7 cellular contexts compared by ENCODE assay signal in the genomic region with DNA sequence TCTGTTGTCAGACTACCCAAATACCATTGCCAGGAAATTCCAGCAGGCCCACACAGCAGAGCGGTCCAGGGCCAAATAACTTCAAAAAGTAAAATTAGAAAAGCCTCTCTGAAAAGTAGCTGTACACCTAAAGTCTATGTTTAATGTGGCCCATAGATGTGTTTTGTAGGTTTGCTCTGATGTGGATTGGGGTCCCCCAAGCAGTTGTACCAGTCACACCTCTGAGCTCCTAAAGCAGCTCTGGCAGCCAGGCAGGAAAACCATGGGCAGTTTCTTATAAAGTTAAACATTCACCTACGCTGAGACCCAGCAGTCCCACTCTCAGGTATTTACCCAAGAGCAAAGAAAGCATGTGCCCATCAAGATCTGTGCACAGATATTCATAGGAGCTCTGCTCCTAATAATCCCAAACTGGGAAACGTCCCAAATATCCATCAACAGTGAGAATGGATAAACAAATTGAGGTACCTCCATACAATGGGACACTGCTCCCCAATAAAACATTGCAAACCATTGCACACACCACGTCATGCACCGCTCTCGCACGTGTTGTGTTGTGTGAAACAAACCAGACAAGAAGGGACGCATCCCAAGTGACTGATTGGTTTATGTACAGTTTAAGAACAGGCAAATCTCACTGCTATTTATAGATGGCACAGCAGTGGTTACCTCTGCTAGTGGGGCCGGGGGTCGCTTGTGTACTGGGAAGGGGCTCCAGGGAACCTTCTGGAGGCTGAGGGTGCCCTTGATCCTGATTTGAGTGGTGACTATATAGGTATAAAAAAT. TPM values are rescaled to one million over a fixed set of nuclear protein-coding genes. Genes with fewer than 3 reads are reported as not detected.
A peak's percentile ranks its signal among the peaks of the same experiment; 100 is the strongest.
DNase-seq lines count a peak whose midpoint lies in the region; ATAC-seq and TF ChIP-seq lines count a peak whose summit lies in the region.

No MANE protein-coding gene starts in this region.

- no peak overlapping the region for H3K27ac Mint-ChIP-seq in stimulated activated effector memory CD8-positive, alpha-beta T cell treated with anti-CD3 and anti-CD28 coated beads, Interleukin-12 subunit alpha, Interleukin-12 subunit beta, amount 100 ng/mL, for 72 hours

- H3K36me3 ChIP-seq in KOPT-K1 (ENCODE audit: insufficient read depth, low read length) (no peaks in the 10 kb centered on the region), esophagus muscularis mucosa (no peaks in the 10 kb centered on the region)

- ATAC-seq in GM21367 (IDR thresholded peaks at IDR 0.05; ENCODE audit: unreplicated experiment): peak; percentile 8
- peak; percentile 9 for ATAC-seq in stimulated activated effector memory CD8-positive, alpha-beta T cell treated with anti-CD3 and anti-CD28 coated beads, Interleukin-12 subunit alpha, Interleukin-12 subunit beta, amount 100 ng/mL, for 72 hours

- no peaks in the 10 kb centered on the region for H3K36me3 Mint-ChIP-seq in stimulated activated effector memory CD8-positive, alpha-beta T cell treated with anti-CD3 and anti-CD28 coated beads, Interleukin-12 subunit alpha, Interleukin-12 subunit beta, amount 100 ng/mL, for 72 hours

- peak overlapping the region; percentile 47 for H3K4me3 Mint-ChIP-seq in stimulated activated effector memory CD8-positive, alpha-beta T cell treated with anti-CD3 and anti-CD28 coated beads, Interleukin-12 subunit alpha, Interleukin-12 subunit beta, amount 100 ng/mL, for 72 hours

- H3K27ac ChIP-seq in KOPT-K1 (ENCODE audit: low read depth, low read length, poor library complexity, severe bottlenecking) (peak overlapping the region; percentile 90), esophagus muscularis mucosa (replicated peaks in 1 of 4) (no peak overlapping the region)

- H3K4me3 ChIP-seq in esophagus muscularis mucosa: peak overlapping the region in 3 of 4 donors; percentile 31 to 45 (median 36)

- no peak for DNase-seq in esophagus muscularis mucosa (ENCODE audit: extremely low spot score)
- no peak for DNase-seq in stimulated activated effector memory CD8-positive, alpha-beta T cell treated with anti-CD3 and anti-CD28 coated beads, Interleukin-12 subunit alpha, Interleukin-12 subunit beta, amount 100 ng/mL, for 72 hours (ENCODE audit: low spot score in 2 of 2)
- DNase-seq in UCSD-AML1 (lab: John Stamatoyannopoulos, UW; ENCODE audit: unreplicated experiment): no peak
- DNase-seq in DMS 273 treated with DMSO at 0.1 percent for 48 hours (lab: John Stamatoyannopoulos, UW): no peak
- no peak for DNase-seq in stimulated activated CD4-positive, alpha-beta T cell treated with anti-CD3 and anti-CD28 coated beads, Interleukin-1b, Interleukin-23, amount 100 ng/mL, for 48 hours

- peaks cover 12% of the 10 kb centered on the region for H3K4me1 Mint-ChIP-seq in stimulated activated effector memory CD8-positive, alpha-beta T cell treated with anti-CD3 and anti-CD28 coated beads, Interleukin-12 subunit alpha, Interleukin-12 subunit beta, amount 100 ng/mL, for 72 hours

- H3K4me1 ChIP-seq in esophagus muscularis mucosa: peaks cover 13 to 15% (median 14%) of the 10 kb centered on the region in 4 donors

- no peak for TF ChIP-seq CTCF in esophagus muscularis mucosa (IDR thresholded peaks at IDR 0.05)

- H3K9me3 Mint-ChIP-seq in stimulated activated effector memory CD8-positive, alpha-beta T cell treated with anti-CD3 and anti-CD28 coated beads, Interleukin-12 subunit alpha, Interleukin-12 subunit beta, amount 100 ng/mL, for 72 hours: no peaks in the 10 kb centered on the region

- no peaks in the 10 kb centered on the region for H3K9me3 ChIP-seq in KOPT-K1 (ENCODE audit: insufficient read depth, low read length, poor library complexity, severe bottlenecking)
- H3K9me3 ChIP-seq in esophagus muscularis mucosa: no peaks in the 10 kb centered on the region

- intact Hi-C loops in esophagus muscularis mucosa (cut with DNase I): no loop called here

- TF ChIP-seq EP300 in esophagus muscularis mucosa (IDR thresholded peaks at IDR 0.05): no peak

- TF ChIP-seq POLR2A in esophagus muscularis mucosa (IDR thresholded peaks at IDR 0.05; ENCODE audit: low read depth): no peak

- H3K27me3 ChIP-seq in esophagus muscularis mucosa: no peaks in the 10 kb centered on the region

- 47% methylated on average over 9 of the region's 10 CpGs for WGBS in esophagus muscularis mucosa

RNA-seq across cellular contexts. Expression of a gene that starts 15.8 kb away (rescaled TPM):
- total RNA-seq in esophagus muscularis mucosa: not detected

RNA-seq across cellular contexts. Expression of a gene that starts 20.6 kb away (rescaled TPM):
- not detected for total RNA-seq in esophagus muscularis mucosa

RNA-seq across cellular contexts. Expression of a gene that starts 23.5 kb away (rescaled TPM):
- not detected for total RNA-seq in esophagus muscularis mucosa

RNA-seq across cellular contexts. Expression of a gene that starts 27.8 kb away (rescaled TPM):
- total RNA-seq in esophagus muscularis mucosa: not detected

RNA-seq across cellular contexts. Expression of a gene that starts 40.9 kb away (rescaled TPM):
- total RNA-seq in esophagus muscularis mucosa: 10 to 100 TPM in 1 of 4 donors, 1 to 10 TPM in 3; 3.8 to 11.1 (median 6.1) TPM
